ENCODE assay signal across 8 cellular contexts in the genomic region with DNA sequence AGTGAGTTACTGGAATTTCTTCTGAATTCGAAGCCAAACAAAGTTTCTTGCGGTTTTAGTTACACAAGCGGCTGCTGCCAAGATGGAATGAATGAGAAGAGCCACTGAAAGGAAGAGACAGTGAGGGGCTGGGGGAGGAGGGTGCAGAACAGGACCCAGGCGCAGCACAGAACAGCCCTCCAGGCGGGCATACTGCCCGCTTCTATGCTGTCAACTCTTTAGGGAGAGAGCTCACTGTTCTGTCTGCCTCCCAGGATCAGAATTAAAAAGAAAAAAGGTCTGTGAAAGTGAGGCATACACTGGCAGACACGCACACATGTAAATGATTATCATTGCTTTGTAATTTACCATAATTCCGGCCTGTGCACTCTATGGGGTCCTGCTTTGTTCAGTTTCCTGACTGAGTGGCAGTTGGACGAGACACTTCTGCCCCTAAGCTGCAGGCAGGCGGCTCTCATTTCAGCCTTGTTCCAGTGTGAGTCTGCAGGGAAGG.
A peak's percentile ranks its signal among the peaks of the same experiment; 100 is the strongest.
DNase-seq lines count a peak whose midpoint lies in the region; ATAC-seq and TF ChIP-seq lines count a peak whose summit lies in the region.

No MANE protein-coding gene starts in this region.

- peak overlapping the region; percentile 68 for H3K4me3 Mint-ChIP-seq in type B pancreatic cell

- peaks cover 3% of the 10 kb centered on the region for H3K27me3 Mint-ChIP-seq in type B pancreatic cell

- no peak for ATAC-seq in GM21390 (IDR thresholded peaks at IDR 0.05; ENCODE audit: unreplicated experiment)

- peak overlapping the region; percentile 18; the same call in 1 of the 2 replicates for H3K4me3 ChIP-seq in WI38 (ENCODE audit: low read depth, low read length)

- H3K4me1 Mint-ChIP-seq in type B pancreatic cell (ENCODE audit: unreplicated experiment): peaks cover 54% of the 10 kb centered on the region

- DNase-seq in NCI-H748 (lab: John Stamatoyannopoulos, UW; ENCODE audit: unreplicated experiment): peak; percentile 59
- no peak for DNase-seq in NCI-H748 treated with DMSO at 0.1 percent for 48 hours (lab: John Stamatoyannopoulos, UW)
- DNase-seq in iris pigment epithelial cell (ENCODE audit: low read depth): peak; percentile 90
- no peak for DNase-seq in type B pancreatic cell (ENCODE audit: extremely low spot score, unreplicated experiment)
- DNase-seq in NCI-H2227 (lab: John Stamatoyannopoulos, UW; ENCODE audit: unreplicated experiment): no peak
- DNase-seq in anterior cingulate cortex (lab: John Stamatoyannopoulos, UW): no peak

- H3K9me3 Mint-ChIP-seq in type B pancreatic cell: peaks cover 3% of the 10 kb centered on the region

- peaks cover 17% of the 10 kb centered on the region for H3K36me3 Mint-ChIP-seq in type B pancreatic cell

- TF ChIP-seq CTCF in WI38 (IDR thresholded peaks at IDR 0.05; ENCODE audit: low read depth, low read length) (no peak), type B pancreatic cell (conservative IDR thresholded peaks at IDR 0.05) (no peak)

- H3K27ac Mint-ChIP-seq in type B pancreatic cell: peak overlapping the region; percentile 45

Comparison
In these comparisons a context has a peak if more than half of its experiments do, and no peak if none do; other contexts are left out.
1. DNase-seq: peak in NCI-H748 (single experiment) and iris pigment epithelial cell (single experiment); none in NCI-H748 treated with DMSO at 0.1 percent for 48 hours (single experiment), type B pancreatic cell (single experiment), NCI-H2227 (single experiment) and anterior cingulate cortex (0 of 58).